ENCODE assay signal across 13 cellular contexts in genomic region chr1:214957330-214958137, GRCh38.
DNase-seq lines count a peak whose midpoint lies in the region; ATAC-seq and TF ChIP-seq lines count a peak whose summit lies in the region.
"Had no signal": no experiment of that assay in that cellular context is flagged by ENCODE, and none has a peak within 500 bp of the region (broad histone marks: within the 10 kb centered on the region; RNA-seq: fewer than 3 reads in every experiment).

No MANE protein-coding gene starts in this region.

- no peaks in the 10 kb centered on the region for H3K36me3 Mint-ChIP-seq in activated naive CD8-positive, alpha-beta T cell treated with anti-CD3 and anti-CD28 coated beads for 36 hours
- H3K36me3 Mint-ChIP-seq: naive B cell had no signal

- H3K4me3 Mint-ChIP-seq in activated naive CD8-positive, alpha-beta T cell treated with anti-CD3 and anti-CD28 coated beads for 36 hours = no peak overlapping the region
- H3K4me3 Mint-ChIP-seq: naive B cell had no signal

- no peaks in the 10 kb centered on the region for H3K27me3 ChIP-seq in body of pancreas

- no peak overlapping the region for H3K4me3 ChIP-seq in body of pancreas

- no peaks in the 10 kb centered on the region for H3K4me1 ChIP-seq in body of pancreas

- intact Hi-C loops in body of pancreas (cut with DNase I) = no loop called here

- no peak overlapping the region for H3K27ac Mint-ChIP-seq in activated naive CD8-positive, alpha-beta T cell treated with anti-CD3 and anti-CD28 coated beads for 36 hours
- H3K27ac Mint-ChIP-seq: naive B cell had no signal

- no peak for TF ChIP-seq POLR2A in body of pancreas (IDR thresholded peaks at IDR 0.05)

- no peak overlapping the region for H3K27ac ChIP-seq in body of pancreas

- H3K4me1 Mint-ChIP-seq in activated naive CD8-positive, alpha-beta T cell treated with anti-CD3 and anti-CD28 coated beads for 36 hours = no peaks in the 10 kb centered on the region
- H3K4me1 Mint-ChIP-seq: naive B cell had no signal

- H3K36me3 ChIP-seq in body of pancreas (replicated peaks in 1 of 2; ENCODE audit: insufficient read depth in 1 of 2, low read depth in 2 of 2) = no peaks in the 10 kb centered on the region

- ATAC-seq in body of pancreas = peak; percentile 52

- H3K9me3 Mint-ChIP-seq in activated naive CD8-positive, alpha-beta T cell treated with anti-CD3 and anti-CD28 coated beads for 36 hours = no peaks in the 10 kb centered on the region

- 56 to 70% methylated on average over 8 of the region's 8 CpGs for WGBS in body of pancreas, 2 donors

- TF ChIP-seq CTCF in body of pancreas (IDR thresholded peaks at IDR 0.05) = no peak

- DNase-seq in COLO829 (ENCODE audit: low spot score) (peak; percentile 21), MV-4-11 (lab: John Stamatoyannopoulos, UW) (peak; percentile 94), body of pancreas (peak in 2 of 4 donors; percentile 11 to 31), myocyte (ENCODE audit: low read depth) (peak; percentile 80), dermis blood vessel endothelial cell (no peak), NCI-H2196 treated with DMSO at 0.1 percent for 48 hours (lab: John Stamatoyannopoulos, UW; ENCODE audit: unreplicated experiment) (no peak)
- no peak for DNase-seq in activated effector memory CD4-positive, alpha-beta T cell treated with anti-CD3 and anti-CD28 coated beads, Interleukin-2, amount 50 U/mL, for 16 hours
- no peak for DNase-seq in activated naive CD8-positive, alpha-beta T cell treated with anti-CD3 and anti-CD28 coated beads for 36 hours
- DNase-seq: activated effector memory CD4-positive, alpha-beta T cell treated with Interleukin-2 at 50 U/mL for 16 hours; DMS153; erythroblast; naive B cell; NCI-H187 had no signal

- peaks cover 8% of the 10 kb centered on the region for H3K27me3 Mint-ChIP-seq in activated naive CD8-positive, alpha-beta T cell treated with anti-CD3 and anti-CD28 coated beads for 36 hours
- H3K27me3 Mint-ChIP-seq: naive B cell had no signal

- H3K9me3 ChIP-seq in body of pancreas = no peaks in the 10 kb centered on the region

Comparison
In these comparisons a context has a peak if more than half of its experiments do, and no peak if none do; other contexts are left out.
1. DNase-seq: peak in COLO829 (single experiment), MV-4-11 (single experiment) and myocyte (single experiment); none in activated effector memory CD4-positive, alpha-beta T cell treated with anti-CD3 and anti-CD28 coated beads, Interleukin-2, amount 50 U/mL, for 16 hours (single experiment), dermis blood vessel endothelial cell (single experiment), activated naive CD8-positive, alpha-beta T cell treated with anti-CD3 and anti-CD28 coated beads for 36 hours (single experiment) and NCI-H2196 treated with DMSO at 0.1 percent for 48 hours (single experiment).